In the genomic region with DNA sequence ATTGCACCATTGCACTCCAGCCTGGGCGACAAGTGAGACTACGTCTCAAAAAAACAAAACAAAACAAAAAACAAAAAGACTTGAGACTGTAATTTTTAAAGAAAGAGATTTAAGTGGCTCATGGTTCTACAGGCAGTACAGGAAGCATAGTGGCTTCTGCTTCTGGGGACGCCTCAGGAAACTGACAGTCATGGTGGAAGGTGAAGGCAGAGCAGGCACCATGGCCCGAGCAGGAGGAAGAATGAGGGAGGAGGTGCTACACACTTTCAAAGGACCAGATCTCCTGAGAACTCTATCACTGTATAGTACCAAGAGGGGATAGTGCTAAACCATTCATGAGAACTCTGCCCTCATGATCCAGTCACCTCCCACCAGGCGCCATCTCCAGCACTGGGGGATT, we compare ENCODE assay signal across 16 cellular contexts. TPM values are rescaled to one million over a fixed set of nuclear protein-coding genes. Genes with fewer than 3 reads are reported as not detected.
A peak's percentile ranks its signal among the peaks of the same experiment; 100 is the strongest.
DNase-seq lines count a peak whose midpoint lies in the region; ATAC-seq, FAIRE-seq and TF ChIP-seq lines count a peak whose summit lies in the region.
"Had no signal": no experiment of that assay in that cellular context is flagged by ENCODE, and none has a peak within 500 bp of the region (broad histone marks: within the 10 kb centered on the region; RNA-seq: fewer than 3 reads in every experiment).

No MANE protein-coding gene starts in this region.

- H3K27ac Mint-ChIP-seq in stimulated activated memory B cell treated with anti-CD40 and anti-IgM and Interleukin-4, amounts not matched to agents 10 μg/mL and 1 μg/mL and 100 μg/mL, for 72 hours, result peak overlapping the region; percentile 51
- H3K27ac Mint-ChIP-seq: type B pancreatic cell had no signal

- H3K4me1 ChIP-seq in Panc1 (ENCODE audit: control insufficient read depth, insufficient read depth, low read length) (peaks cover 9% of the 10 kb centered on the region), GM12878 (ENCODE audit: control insufficient read depth, insufficient read depth, low read length) (peaks cover 44% of the 10 kb centered on the region), MM.1S (ENCODE audit: low read length) (peaks cover 32% of the 10 kb centered on the region)

- H3K4me2 ChIP-seq in GM12878 (ENCODE audit: control insufficient read depth, insufficient read depth), result peak overlapping the region; percentile 66
- no peak overlapping the region for H3K4me2 ChIP-seq in MM.1S (ENCODE audit: low read depth, low read length)
- H3K4me2 ChIP-seq: KMS-11 had no signal

- no peaks in the 10 kb centered on the region for H3K36me3 ChIP-seq in Panc1 (ENCODE audit: control insufficient read depth, insufficient read depth, low read length)
- H3K36me3 ChIP-seq in GM12878 (ENCODE audit: control insufficient read depth in 2 of 2, insufficient read depth in 2 of 2, low read length in 1 of 2), result peaks cover 0 to 9% of the 10 kb centered on the region in 2 experiments; a peak in 1 of 4 replicates
- H3K36me3 ChIP-seq in MM.1S (replicated peaks; ENCODE audit: insufficient read depth, low read length), result no peaks in the 10 kb centered on the region

- no peak for TF ChIP-seq RAD21 in GM12878 (IDR thresholded peaks at IDR 0.05; ENCODE audit: insufficient read depth, low read depth, low read length)

- H3F3A ChIP-seq in MM.1S (ENCODE audit: insufficient read depth, low read length), result peaks cover 8% of the 10 kb centered on the region

- POLR2A ChIA-PET in Panc1 (lab: Charles Lee) (no interaction called here), GM12878 (lab: Charles Lee) (interaction anchor here (4.0 kb wide), 1 partner anchor 8 kb away, joined by 29 read pairs; no protein-coding TSS in a partner anchor)

- SMC1A ChIA-PET in GM12878 (lab: Charles Lee; ENCODE audit: uncharacterized antibody, unreplicated experiment), result interaction anchor here (1.6 kb wide), 1 partner anchor 23 kb away, joined by 6 read pairs; no protein-coding TSS in a partner anchor

- peak; percentile 41; the same call in 1 of the 2 replicates for ATAC-seq in Panc1
- no peak for ATAC-seq in GM12878
- ATAC-seq in stimulated activated memory B cell treated with anti-CD40 and anti-IgM and Interleukin-4, amounts not matched to agents 10 μg/mL and 1 μg/mL and 100 μg/mL, for 72 hours, result no peak
- ATAC-seq: psoas muscle had no signal

- CTCF ChIA-PET in Panc1 (lab: Charles Lee), result no interaction called here
- CTCF ChIA-PET in GM12878 (lab: Yijun Ruan, JAX), result interaction anchor here (2.2 to 2.4 kb wide), 2 partner anchors 9 to 20 kb away, joined by 7 to 15 read pairs; no protein-coding TSS in a partner anchor

- no peaks in the 10 kb centered on the region for H3K27me3 Mint-ChIP-seq in stimulated activated memory B cell treated with anti-CD40 and anti-IgM and Interleukin-4, amounts not matched to agents 10 μg/mL and 1 μg/mL and 100 μg/mL, for 72 hours
- H3K27me3 Mint-ChIP-seq: type B pancreatic cell had no signal

- intact Hi-C loops in Panc1 (cut with micrococcal nuclease; ENCODE audit: unreplicated experiment) (no loop called here), GM12878 (cut with micrococcal nuclease; ENCODE audit: unreplicated experiment) (no loop called here)

- no peak for TF ChIP-seq POLR2A in GM12878 (IDR thresholded peaks at IDR 0.05; ENCODE audit: low read depth, low read length)

- H3K9me2 ChIP-seq in MM.1S (replicated peaks; ENCODE audit: insufficient read depth, low read length), result no peaks in the 10 kb centered on the region

- no peaks in the 10 kb centered on the region for H3K9me3 ChIP-seq in Panc1 (ENCODE audit: control insufficient read depth, insufficient read depth, low read depth, low read length)
- no peaks in the 10 kb centered on the region for H3K9me3 ChIP-seq in GM12878 (replicated peaks; ENCODE audit: control insufficient read depth, insufficient read depth, low read length)
- H3K9me3 ChIP-seq in MM.1S (replicated peaks; ENCODE audit: insufficient read depth, low read length), result no peaks in the 10 kb centered on the region
- H3K9me3 ChIP-seq: psoas muscle had no signal

- in situ Hi-C loops in Panc1 (cut with HindIII; ENCODE audit: low pct_unique_long_range_greater_than_20kb, low sequenced_read_pairs) (no loop called here), GM12878 (cut with MboI) (no loop called here)

- peaks cover 23% of the 10 kb centered on the region for H3K4me1 Mint-ChIP-seq in stimulated activated memory B cell treated with anti-CD40 and anti-IgM and Interleukin-4, amounts not matched to agents 10 μg/mL and 1 μg/mL and 100 μg/mL, for 72 hours

- no peak for TF ChIP-seq EP300 in GM12878 (IDR thresholded peaks at IDR 0.05; ENCODE audit: borderline replicate concordance in 1 of 2, control insufficient read depth in 1 of 2, low read depth in 2 of 2, low read length in 2 of 2)

- H3K9ac ChIP-seq in GM12878 (ENCODE audit: control insufficient read depth, insufficient read depth, low read length) (no peak overlapping the region), MM.1S (ENCODE audit: low read length) (no peak overlapping the region)
- H3K9ac ChIP-seq: KMS-11 had no signal

- H3K79me2 ChIP-seq in GM12878 (ENCODE audit: control insufficient read depth, insufficient read depth, low read length) (peaks cover 62% of the 10 kb centered on the region), MM.1S (ENCODE audit: low read length) (peaks cover 74% of the 10 kb centered on the region)

- H3K36me3 Mint-ChIP-seq in stimulated activated memory B cell treated with anti-CD40 and anti-IgM and Interleukin-4, amounts not matched to agents 10 μg/mL and 1 μg/mL and 100 μg/mL, for 72 hours, result peaks cover 7% of the 10 kb centered on the region

- no peaks in the 10 kb centered on the region for H4K20me1 ChIP-seq in GM12878 (ENCODE audit: control insufficient read depth, insufficient read depth)
- H4K20me1 ChIP-seq in MM.1S (ENCODE audit: insufficient read depth, low read length), result no peaks in the 10 kb centered on the region

- no peaks in the 10 kb centered on the region for H3K27me3 ChIP-seq in Panc1 (ENCODE audit: control insufficient read depth, insufficient read depth, low read length)
- no peaks in the 10 kb centered on the region for H3K27me3 ChIP-seq in GM12878 (replicated peaks in 1 of 2; ENCODE audit: control insufficient read depth in 2 of 2, insufficient read depth in 2 of 2, low read length in 1 of 2)
- H3K27me3 ChIP-seq in MM.1S (replicated peaks; ENCODE audit: insufficient read depth, low read length), result no peaks in the 10 kb centered on the region

- H3K4me3 ChIP-seq in Panc1 (ENCODE audit: low read depth in 2 of 2, low read length in 2 of 2) (no peak overlapping the region), GM12878 (no peak overlapping the region), MM.1S (ENCODE audit: low read length) (no peak overlapping the region)
- H3K4me3 ChIP-seq: psoas muscle, SK-N-MC had no signal

- H3K27ac ChIP-seq in Panc1 (ENCODE audit: low read length) (no peak overlapping the region), GM12878 (ENCODE audit: control insufficient read depth, insufficient read depth) (peak overlapping the region; percentile 83; the same call in 1 of the 2 replicates), MM.1S (ENCODE audit: low read length) (no peak overlapping the region)
- H3K27ac ChIP-seq: KMS-11, psoas muscle, SK-N-MC had no signal

- RAD21 ChIA-PET in GM12878 (lab: Charles Lee; ENCODE audit: unreplicated experiment), result no interaction called here

- TF ChIP-seq CTCF in Panc1 (IDR thresholded peaks at IDR 0.05) (no peak), GM12878 (IDR thresholded peaks at IDR 0.05 in 2 of 3, conservative IDR thresholded peaks at IDR 0.05 in 1 of 3; ENCODE audit: control insufficient read depth in 2 of 3, extremely low read depth in 1 of 3, insufficient read depth in 1 of 3, low read depth in 3 of 3, low read length in 3 of 3) (no peak), MM.1S (IDR thresholded peaks at IDR 0.05; ENCODE audit: low read length) (no peak)

- no peaks in the 10 kb centered on the region for H3K9me3 Mint-ChIP-seq in stimulated activated memory B cell treated with anti-CD40 and anti-IgM and Interleukin-4, amounts not matched to agents 10 μg/mL and 1 μg/mL and 100 μg/mL, for 72 hours
- H3K9me3 Mint-ChIP-seq: type B pancreatic cell had no signal

- no peak for FAIRE-seq in GM12878 (lab: Jason Lieb, UNC)

- H2AFZ ChIP-seq in GM12878 (ENCODE audit: control insufficient read depth, low read depth, low read length) (no peak overlapping the region), MM.1S (ENCODE audit: low read length) (no peak overlapping the region)

- BruUV-seq in Panc1 (replicated peaks; lab: Mats Ljungman, UMichigan) (no TSS peak), GM12878 (replicated peaks; lab: Mats Ljungman, UMichigan) (no TSS peak)

- no peak overlapping the region for H3K4me3 Mint-ChIP-seq in stimulated activated memory B cell treated with anti-CD40 and anti-IgM and Interleukin-4, amounts not matched to agents 10 μg/mL and 1 μg/mL and 100 μg/mL, for 72 hours
- H3K4me3 Mint-ChIP-seq: type B pancreatic cell had no signal

- DNase-seq in activated CD8-positive, alpha-beta memory T cell treated with anti-CD3 and anti-CD28 coated beads, Interleukin-2, amount 50 U/mL, for 4 hours, result peak; percentile 22
- DNase-seq in activated CD8-positive, alpha-beta memory T cell treated with anti-CD3 and anti-CD28 coated beads for 24 hours, result no peak
- no peak for DNase-seq in Panc1 (ENCODE audit: low read depth, low spot score)
- DNase-seq in GM12878 (ENCODE audit: low read depth, low spot score), result no peak
- no peak for DNase-seq in NCI-H1092 treated with DMSO at 0.1 percent for 48 hours (lab: John Stamatoyannopoulos, UW)
- no peak for DNase-seq in NCI-H2171 treated with DMSO at 0.1 percent for 48 hours (lab: John Stamatoyannopoulos, UW)
- no peak for DNase-seq in MM.1S
- DNase-seq: ACHN; cortex of kidney; NCI-H2107; NK-92 treated with Interleukin-12 subunit alpha and Interleukin-12 subunit beta, amount 100 ng/mL, for 24 hours; psoas muscle had no signal

- 88% methylated on average over 5 of the region's 5 CpGs for WGBS in GM12878 (ENCODE audit: insufficient coverage, insufficient replicate concordance, low lambda C conversion rate, missing lambda C conversion rate)

RNA-seq across cellular contexts. Expression of gene CBL, which starts 52.0 kb away (rescaled TPM):
- 69.9 TPM for total RNA-seq in Panc1 (2021; ENCODE audit: unreplicated experiment)
- polyA plus RNA-seq in Panc1 (2012; ENCODE audit: insufficient read length), result 22.0 TPM
- total RNA-seq in GM12878 (2013; cell fraction: nucleolus; rRNA removed), result 28.7 and 29.6 TPM in 2 replicates
- total RNA-seq in GM12878 (2014; rRNA removed), result 9.3 and 9.6 TPM in 2 replicates
- 9.4 and 10.0 TPM in 2 replicates for total RNA-seq in GM12878 (2014; rRNA removed; fragmentation: Illumina TruSeq; extraction: Trizol)
- 25.4 and 27.1 TPM in 2 replicates for total RNA-seq in GM12878 (2021)
- 7.9 TPM for polyA plus RNA-seq in GM12878 (2011; ENCODE audit: low read depth)
- polyA plus RNA-seq in GM12878 (2011; rRNA removed), result 14.5 and 18.4 TPM in 2 replicates
- polyA plus RNA-seq in GM12878 (2011; cell fraction: cytosol; rRNA removed), result 11.4 and 16.9 TPM in 2 replicates
- polyA plus RNA-seq in GM12878 (2011; cell fraction: nucleus; rRNA removed), result 21.6 and 24.8 TPM in 2 replicates
- polyA plus RNA-seq in GM12878 (2012), result 9.4 and 12.4 TPM in 2 replicates
- 21.5 and 25.9 TPM in 2 replicates for polyA plus RNA-seq in GM12878 (2014; fragmentation: Illumina TruSeq; extraction: Trizol)
- 1 to 10 TPM; 3.9 to 7.6 TPM for polyA plus RNA-seq in GM12878 (2014; fragmentation: Nextera tagmentation; extraction: Ambion mirVana)
- 11.6 and 12.1 TPM in 2 replicates for polyA plus RNA-seq in GM12878 (2014; rRNA removed)
- polyA plus RNA-seq in GM12878 (2016; fragmentation: Nextera tagmentation; extraction: Ambion mirVana), result 1 to 10 TPM; 8.2 to 8.8 TPM
- polyA minus RNA-seq in GM12878 (2011; rRNA and poly(A)+ RNA removed), result 20.2 and 23.0 TPM in 2 replicates
- 11.9 and 13.2 TPM in 2 replicates for polyA minus RNA-seq in GM12878 (2011; cell fraction: cytosol; rRNA and poly(A)+ RNA removed)
- 8.0 and 13.5 TPM in 2 replicates for polyA minus RNA-seq in GM12878 (2011; cell fraction: nucleus; rRNA and poly(A)+ RNA removed)

RNA-seq across cellular contexts. Expression of gene MCAM, which starts 58.8 kb away (rescaled TPM):
- total RNA-seq in Panc1 (2021; ENCODE audit: unreplicated experiment) (27.2 TPM), GM12878 (2014; rRNA removed) (17.6 TPM in 2 replicates), GM12878 (2014; rRNA removed; fragmentation: Illumina TruSeq; extraction: Trizol) (10.0 TPM in 2 replicates), GM12878 (2021) (17.9 and 19.7 TPM in 2 replicates)
- 27.9 TPM for polyA plus RNA-seq in Panc1 (2012; ENCODE audit: insufficient read length)
- 68.2 and 76.0 TPM in 2 replicates for total RNA-seq in GM12878 (2013; cell fraction: nucleolus; rRNA removed)
- polyA plus RNA-seq in GM12878 (2011; ENCODE audit: low read depth), result 0.49 TPM
- polyA plus RNA-seq in GM12878 (2011; rRNA removed) (2.5 and 4.1 TPM in 2 replicates), GM12878 (2014; fragmentation: Illumina TruSeq; extraction: Trizol) (7.4 and 12.1 TPM in 2 replicates), GM12878 (2014; fragmentation: Nextera tagmentation; extraction: Ambion mirVana) (1 to 10 TPM; 3.1 to 4.5 TPM), GM12878 (2014; rRNA removed) (13.2 and 16.5 TPM in 2 replicates), GM12878 (2016; fragmentation: Nextera tagmentation; extraction: Ambion mirVana) (1 to 10 TPM; 7.8 to 8.7 TPM)
- polyA plus RNA-seq in GM12878 (2011; cell fraction: cytosol; rRNA removed), result 11.5 and 18.7 TPM in 2 replicates
- 6.6 and 8.2 TPM in 2 replicates for polyA plus RNA-seq in GM12878 (2011; cell fraction: nucleus; rRNA removed)
- 0.92 and 4.0 TPM in 2 replicates for polyA plus RNA-seq in GM12878 (2012)
- polyA minus RNA-seq in GM12878 (2011; rRNA and poly(A)+ RNA removed), result 3.9 and 6.9 TPM in 2 replicates
- polyA minus RNA-seq in GM12878 (2011; cell fraction: cytosol; rRNA and poly(A)+ RNA removed), result 3.6 and 4.2 TPM in 2 replicates
- polyA minus RNA-seq in GM12878 (2011; cell fraction: nucleus; rRNA and poly(A)+ RNA removed), result 5.3 and 8.2 TPM in 2 replicates
